Comparison of ENCODE assay signal across 1 cellular context in genomic region chr12:93847517-93848452, GRCh38.
TF ChIP-seq lines count a peak whose summit lies in the region.

No MANE protein-coding gene starts in this region.

TF ChIP-seq in GM12878, 131 proteins besides CTCF, POLR2A, EP300 and RAD21 (continued from another document and continues in another):
- peak; percentile 99 for TF ChIP-seq ZNF384 (IDR thresholded peaks at IDR 0.05; ENCODE audit: borderline replicate concordance, low read depth, low read length)
- TF ChIP-seq NR2C1 (IDR thresholded peaks at IDR 0.05): peak; percentile 26; the same call in 1 of the 2 replicates
- peak; percentile 75; the same call in 2 of the 3 replicates for TF ChIP-seq POU2F2 (IDR thresholded peaks at IDR 0.05; ENCODE audit: borderline replicate concordance, low read depth, low read length)
- TF ChIP-seq ZNF217 (IDR thresholded peaks at IDR 0.05): peak; percentile 93
- TF ChIP-seq HDGF (IDR thresholded peaks at IDR 0.05): no peak
- TF ChIP-seq WRNIP1 (IDR thresholded peaks at IDR 0.05; ENCODE audit: borderline replicate concordance, low read depth, low read length): no peak
- peak; percentile 89 for TF ChIP-seq MLLT1 (IDR thresholded peaks at IDR 0.05)
- TF ChIP-seq RB1 (IDR thresholded peaks at IDR 0.05; ENCODE audit: borderline replicate concordance): 0 out of 2 replicates have a peak, but pooled peaks have one; percentile 41
- TF ChIP-seq GATAD2B (conservative IDR thresholded peaks at IDR 0.05; ENCODE audit: low read depth): 0 out of 2 replicates have a peak, but pooled peaks have one; percentile 42
- peak; percentile 92 for TF ChIP-seq RELB (IDR thresholded peaks at IDR 0.05; ENCODE audit: low read depth)
- peak; percentile 97 for TF ChIP-seq FOXM1 (IDR thresholded peaks at IDR 0.05; ENCODE audit: low read depth, low read length)
- TF ChIP-seq SREBF1 (IDR thresholded peaks at IDR 0.05; ENCODE audit: low read length): no peak
- peak; percentile 73; the same call in 1 of the 2 replicates for TF ChIP-seq CBX5 (IDR thresholded peaks at IDR 0.05; ENCODE audit: low read depth)
- TF ChIP-seq JUND (IDR thresholded peaks at IDR 0.05; ENCODE audit: low read depth, low read length): peak; percentile 95
- peak; percentile 61 for TF ChIP-seq E2F8 (IDR thresholded peaks at IDR 0.05; ENCODE audit: low read depth, partially characterized antibody)
- TF ChIP-seq POLR2AphosphoS5 (IDR thresholded peaks at IDR 0.05; ENCODE audit: low read length): no peak
- peak; percentile 96 for TF ChIP-seq NBN (IDR thresholded peaks at IDR 0.05)
- peak; percentile 35; the same call in 1 of the 2 replicates for TF ChIP-seq PKNOX1 (IDR thresholded peaks at IDR 0.05)
- TF ChIP-seq MTA3 (IDR thresholded peaks at IDR 0.05; ENCODE audit: borderline replicate concordance, low read length): peak; percentile 88; the same call in 1 of the 2 replicates
- TF ChIP-seq BRCA1 (IDR thresholded peaks at IDR 0.05; ENCODE audit: low read depth, low read length): no peak
- TF ChIP-seq SMAD1 (IDR thresholded peaks at IDR 0.05; ENCODE audit: low read depth, partially characterized antibody): peak; percentile 76
- peak; percentile 87 for TF ChIP-seq BMI1 (IDR thresholded peaks at IDR 0.05; ENCODE audit: borderline replicate concordance)
- TF ChIP-seq IKZF2 (IDR thresholded peaks at IDR 0.05): peak; percentile 91 to 95
- TF ChIP-seq CBFB (IDR thresholded peaks at IDR 0.05; ENCODE audit: low read depth): peak; percentile 88
- TF ChIP-seq NRF1 (conservative IDR thresholded peaks at IDR 0.05; ENCODE audit: low read depth, low read length): no peak
- TF ChIP-seq USF2 (IDR thresholded peaks at IDR 0.05; ENCODE audit: borderline replicate concordance, low read depth, low read length): no peak
- no peak for TF ChIP-seq SIN3A (IDR thresholded peaks at IDR 0.05; ENCODE audit: low read depth, low read length)
- peak; percentile 86 for TF ChIP-seq ATF2 (IDR thresholded peaks at IDR 0.05; ENCODE audit: low read length)
- no peak for TF ChIP-seq MAX (IDR thresholded peaks at IDR 0.05; ENCODE audit: low read depth, low read length)
- peak in 1 of 2 experiments; percentile 66; a peak in 2 of 4 replicates for TF ChIP-seq BHLHE40 (IDR thresholded peaks at IDR 0.05; ENCODE audit: borderline replicate concordance in 1 of 2, low read depth in 2 of 2, low read length in 1 of 2)
- TF ChIP-seq PML (IDR thresholded peaks at IDR 0.05; ENCODE audit: low read length): peak; percentile 76; the same call in 1 of the 2 replicates
- TF ChIP-seq ZNF24 (IDR thresholded peaks at IDR 0.05): peak; percentile 48; the same call in 1 of the 2 replicates
- no peak for TF ChIP-seq NFXL1 (IDR thresholded peaks at IDR 0.05; ENCODE audit: borderline replicate concordance)
- TF ChIP-seq MXI1 (IDR thresholded peaks at IDR 0.05; ENCODE audit: low read depth, low read length): 0 out of 2 replicates have a peak, but pooled peaks have one; percentile 34
- TF ChIP-seq ETV6 (conservative IDR thresholded peaks at IDR 0.05 in 1 of 2, IDR thresholded peaks at IDR 0.05 in 1 of 2; ENCODE audit: borderline replicate concordance in 1 of 2, low read depth in 1 of 2): peak in 1 of 2 experiments; percentile 77; a peak in 2 of 4 replicates
- peak; percentile 82 for TF ChIP-seq SKIL (IDR thresholded peaks at IDR 0.05; ENCODE audit: low read depth, poor library complexity, severe bottlenecking)
- peak; percentile 30; the same call in 1 of the 2 replicates for TF ChIP-seq ZBTB33 (IDR thresholded peaks at IDR 0.05)
- TF ChIP-seq KLF5 (IDR thresholded peaks at IDR 0.05; ENCODE audit: partially characterized antibody): peak; percentile 76
- 0 out of 2 replicates have a peak, but pooled peaks have one; percentile 25 for TF ChIP-seq BACH1 (IDR thresholded peaks at IDR 0.05; ENCODE audit: borderline replicate concordance)
- 0 out of 2 replicates have a peak, but pooled peaks have one; percentile 2 for TF ChIP-seq CHD2 (IDR thresholded peaks at IDR 0.05; ENCODE audit: borderline replicate concordance, low read depth, low read length)
- peak; percentile 91 for TF ChIP-seq RCOR1 (conservative IDR thresholded peaks at IDR 0.05; ENCODE audit: low read depth, low read length)
- no peak for TF ChIP-seq ZZZ3 (IDR thresholded peaks at IDR 0.05; ENCODE audit: control insufficient read depth, insufficient read length, low read depth)
- TF ChIP-seq BCL11A (IDR thresholded peaks at IDR 0.05; ENCODE audit: low read depth, low read length): peak; percentile 97
- TF ChIP-seq TCF12 (IDR thresholded peaks at IDR 0.05; ENCODE audit: low read depth, low read length): peak; percentile 40; the same call in 1 of the 2 replicates
- TF ChIP-seq TCF7 (IDR thresholded peaks at IDR 0.05; ENCODE audit: borderline replicate concordance): peak; percentile 45; the same call in 1 of the 2 replicates
- TF ChIP-seq HCFC1 (IDR thresholded peaks at IDR 0.05; ENCODE audit: low read length): no peak
- peak; percentile 27; the same call in 1 of the 2 replicates for TF ChIP-seq FOXK2 (IDR thresholded peaks at IDR 0.05)
- TF ChIP-seq MYC (IDR thresholded peaks at IDR 0.05; ENCODE audit: insufficient read depth, insufficient read length, insufficient replicate concordance, low read length, severe bottlenecking): no peak
- peak; percentile 74 for TF ChIP-seq SP1 (IDR thresholded peaks at IDR 0.05; ENCODE audit: low read depth, low read length)
- no peak for TF ChIP-seq SMARCA5 (IDR thresholded peaks at IDR 0.05)
- TF ChIP-seq ZNF207 (IDR thresholded peaks at IDR 0.05; ENCODE audit: borderline replicate concordance): peak; percentile 38; the same call in 1 of the 2 replicates
- peak; percentile 97 for TF ChIP-seq PAX5 (IDR thresholded peaks at IDR 0.05; ENCODE audit: borderline replicate concordance, low read depth, low read length)
- TF ChIP-seq MTA2 (IDR thresholded peaks at IDR 0.05; ENCODE audit: low read depth): peak; percentile 93
- no peak for TF ChIP-seq ATF3 (IDR thresholded peaks at IDR 0.05; ENCODE audit: borderline replicate concordance, extremely low read depth, low read depth, low read length)
- TF ChIP-seq ZBED1 (IDR thresholded peaks at IDR 0.05; ENCODE audit: borderline replicate concordance): 0 out of 2 replicates have a peak, but pooled peaks have one; percentile 62
- peak; percentile 99 for TF ChIP-seq SPI1 (IDR thresholded peaks at IDR 0.05; ENCODE audit: borderline replicate concordance, insufficient read depth, low read depth, low read length)
